ENCODE assay signal across 29 cellular contexts in the genomic region with DNA sequence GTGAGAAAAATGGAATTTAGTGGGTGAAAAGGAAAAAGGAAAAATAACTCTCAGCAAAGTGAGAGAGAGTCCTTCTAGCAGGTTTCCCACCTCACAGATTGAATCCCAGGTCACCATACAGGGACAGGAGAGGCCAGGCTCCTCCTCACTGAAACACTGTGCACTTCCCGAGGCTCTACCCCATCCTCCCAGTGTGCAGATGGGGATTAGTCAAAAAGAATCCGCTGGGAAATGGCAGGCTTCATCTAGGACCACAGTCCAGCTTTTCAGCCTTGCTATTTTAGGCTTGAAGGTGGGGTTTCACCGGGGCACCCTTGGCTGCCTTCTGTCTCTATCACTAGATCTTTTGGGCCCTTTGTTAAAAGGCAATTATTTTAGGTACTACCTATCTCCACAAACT. TPM values are rescaled to one million over a fixed set of nuclear protein-coding genes. Genes with fewer than 3 reads are reported as not detected.
"Had no signal": no experiment of that assay in that cellular context is flagged by ENCODE, and none has a peak within 500 bp of the region (broad histone marks: within the 10 kb centered on the region; RNA-seq: fewer than 3 reads in every experiment).

No MANE protein-coding gene starts in this region.

- ATAC-seq: esophagus mucosa; gastrocnemius medialis; left lobe of liver; mucosa of descending colon; natural killer cell treated with Interleukin-12 subunit alpha and Interleukin-12 subunit beta and Interleukin-15 and Interleukin-18, amount 100 ng/mL, for 72 hours; sciatic nerve; stimulated activated naive CD8-positive, alpha-beta T cell treated with anti-CD3 and anti-CD28 coated beads, Interleukin-15, amount 100 ng/mL, for 72 hours had no signal

- H3K4me2 ChIP-seq: smooth muscle cell had no signal

- H3K4me3 Mint-ChIP-seq: memory B cell; mesothelial cell of epicardium; naive B cell; natural killer cell treated with Interleukin-12 subunit alpha and Interleukin-12 subunit beta and Interleukin-15 and Interleukin-18, amount 100 ng/mL, for 72 hours; neural crest cell; stimulated activated naive CD8-positive, alpha-beta T cell treated with anti-CD3 and anti-CD28 coated beads, Interleukin-15, amount 100 ng/mL, for 72 hours had no signal

- FAIRE-seq: kidney had no signal

- H3K27me3 Mint-ChIP-seq: stimulated activated naive CD8-positive, alpha-beta T cell treated with anti-CD3 and anti-CD28 coated beads, Interleukin-15, amount 100 ng/mL, for 72 hours had no signal

- H3K27ac ChIP-seq: dorsolateral prefrontal cortex, epithelial cell of prostate, gastrocnemius medialis, prostate gland, right atrium auricular region, thyroid gland, vagina had no signal

- H3K4me1 Mint-ChIP-seq: memory B cell; naive B cell; neural crest cell; stimulated activated naive CD8-positive, alpha-beta T cell treated with anti-CD3 and anti-CD28 coated beads, Interleukin-15, amount 100 ng/mL, for 72 hours had no signal

- H3K9me3 Mint-ChIP-seq: natural killer cell treated with Interleukin-12 subunit alpha and Interleukin-12 subunit beta and Interleukin-15 and Interleukin-18, amount 100 ng/mL, for 72 hours had no signal

- H3K4me1 ChIP-seq: gastrocnemius medialis, prostate gland, right atrium auricular region, thyroid gland, vagina had no signal

- H3K4me3 ChIP-seq: dorsolateral prefrontal cortex, gastrocnemius medialis, lung, mucosa of descending colon, prostate gland, right atrium auricular region, smooth muscle cell, thyroid gland, vagina had no signal

- H3K27ac Mint-ChIP-seq: memory B cell; mesothelial cell of epicardium; naive B cell; natural killer cell treated with Interleukin-12 subunit alpha and Interleukin-12 subunit beta and Interleukin-15 and Interleukin-18, amount 100 ng/mL, for 72 hours had no signal

- DNase-seq: dorsolateral prefrontal cortex; effector CD4-positive, alpha-beta T cell; foreskin fibroblast; gastrocnemius medialis; head of caudate nucleus; kidney; mucosa of descending colon; naive B cell; stimulated activated CD4-positive, alpha-beta T cell treated with anti-CD3 and anti-CD28 coated beads, Interleukin-12 subunit alpha, Interleukin-12 subunit beta, amount 100 ng/mL, for 4 hours; stimulated activated CD4-positive, alpha-beta T cell treated with anti-CD3 and anti-CD28 coated beads, Interleukin-1b, Interleukin-23, amount 100 ng/mL, for 48 hours; stimulated activated CD4-positive, alpha-beta T cell treated with anti-CD3 and anti-CD28 coated beads, Interleukin-4, amount 100 ng/mL, for 1 hour; stimulated activated CD8-positive, alpha-beta memory T cell treated with anti-CD3 and anti-CD28 coated beads, Interleukin-4, amount 100 ng/mL, for 48 hours; stimulated activated naive CD4-positive, alpha-beta T cell; stimulated activated naive CD8-positive, alpha-beta T cell treated with anti-CD3 and anti-CD28 coated beads, Interleukin-15, amount 100 ng/mL, for 72 hours; thyroid gland; trophoblast cell had no signal

- H3K36me3 ChIP-seq: gastrocnemius medialis, prostate gland, right atrium auricular region, thyroid gland, vagina had no signal

- H3K36me3 Mint-ChIP-seq: memory B cell; mesothelial cell of epicardium; naive B cell; natural killer cell treated with Interleukin-12 subunit alpha and Interleukin-12 subunit beta and Interleukin-15 and Interleukin-18, amount 100 ng/mL, for 72 hours had no signal

- H3K9me3 ChIP-seq: gastrocnemius medialis, mucosa of descending colon, prostate gland, thyroid gland, vagina had no signal

- H3K27me3 ChIP-seq: dorsolateral prefrontal cortex, gastrocnemius medialis, right atrium auricular region, thyroid gland, vagina had no signal

RNA-seq across cellular contexts. Expression of a gene that starts 48.0 kb away (rescaled TPM):
- total RNA-seq: esophagus mucosa; natural killer cell treated with Interleukin-12 subunit alpha and Interleukin-12 subunit beta and Interleukin-15 and Interleukin-18, amount 100 ng/mL, for 72 hours had no signal
